ENCODE assay signal across 17 cellular contexts in the genomic region with DNA sequence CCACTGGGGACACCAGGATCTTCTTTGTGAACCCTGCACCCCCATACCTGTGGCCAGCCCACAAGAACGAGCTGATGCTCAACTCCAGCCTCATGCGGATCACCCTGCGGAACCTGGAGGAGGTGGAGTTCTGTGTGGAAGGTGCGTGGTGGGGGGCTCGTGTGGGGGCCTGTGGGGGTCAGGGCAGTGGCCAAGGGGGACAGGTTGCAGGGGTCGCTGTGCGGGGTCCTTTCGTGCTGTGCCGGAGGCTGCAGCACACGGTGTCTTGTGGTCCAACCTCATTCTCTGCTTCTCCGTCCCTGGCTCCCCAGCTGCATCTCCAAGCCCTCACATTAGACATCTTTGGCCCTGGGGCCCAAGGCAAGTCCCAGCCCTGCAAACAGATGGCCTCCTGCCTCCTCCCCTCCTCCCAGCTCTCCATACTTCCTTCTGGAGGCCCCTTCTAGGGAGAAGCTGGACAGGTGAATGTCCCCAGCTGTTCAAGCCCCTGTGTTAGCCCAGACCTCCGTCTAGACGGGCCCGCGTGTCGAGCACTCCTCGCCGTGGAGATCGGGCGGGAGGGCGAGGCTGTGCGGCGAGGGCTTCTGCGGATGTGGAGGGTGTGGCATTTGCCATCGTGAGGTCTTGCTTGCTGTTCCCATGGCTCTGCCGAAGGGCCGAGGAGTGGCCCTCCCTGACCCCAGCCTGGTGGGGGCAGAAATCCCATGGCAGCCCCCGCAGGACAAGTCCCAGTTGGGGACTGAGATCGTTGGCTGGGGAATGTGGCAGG. TPM values are rescaled to one million over a fixed set of nuclear protein-coding genes. Genes with fewer than 3 reads are reported as not detected.
DNase-seq lines count a peak whose midpoint lies in the region; ATAC-seq and TF ChIP-seq lines count a peak whose summit lies in the region.
"Had no signal": no experiment of that assay in that cellular context is flagged by ENCODE, and none has a peak within 500 bp of the region (broad histone marks: within the 10 kb centered on the region; RNA-seq: fewer than 3 reads in every experiment).

No MANE protein-coding gene starts in this region.

- peaks cover 48% of the 10 kb centered on the region for H3K4me1 ChIP-seq in PC-3 (ENCODE audit: insufficient read depth, low read length)
- peaks cover 42 to 49% of the 10 kb centered on the region in 2 experiments for H3K4me1 ChIP-seq in trophoblast cell (ENCODE audit: control insufficient read depth in 1 of 2, insufficient read depth in 2 of 2, low read length in 2 of 2)

- no TSS peak for BruUV-seq in PC-3 (replicated peaks; lab: Mats Ljungman, UMichigan)

- H3K14ac ChIP-seq in trophoblast cell (ENCODE audit: low read length) = peak overlapping the region; percentile 18

- no peaks in the 10 kb centered on the region for H3K9me3 ChIP-seq in PC-3 (ENCODE audit: low read length)
- H3K9me3 ChIP-seq in trophoblast cell (ENCODE audit: insufficient read depth, low read depth, low read length) = peaks cover 2% of the 10 kb centered on the region
- H3K9me3 ChIP-seq: esophagus squamous epithelium, heart left ventricle had no signal

- no peak overlapping the region for H2AK5ac ChIP-seq in trophoblast cell (ENCODE audit: low read length)

- H4K91ac ChIP-seq in trophoblast cell (ENCODE audit: low read depth, low read length) = no peak overlapping the region

- no CpG with 5 or more reads among the region's 29 CpGs for WGBS in trophoblast cell (ENCODE audit: extremely low coverage, insufficient coverage, insufficient read length)

- peak overlapping the region; percentile 84 for H3K4me3 ChIP-seq in PC-3 (ENCODE audit: low read length)
- peak overlapping the region; percentile 45 for H3K4me3 ChIP-seq in trophoblast cell (ENCODE audit: low read depth, low read length)
- H3K4me3 ChIP-seq: coronary artery had no signal

- DNase-seq in NCI-H82 (lab: John Stamatoyannopoulos, UW) (peak; percentile 61), NCI-H82 treated with DMSO at 0.1 percent for 48 hours (lab: John Stamatoyannopoulos, UW; ENCODE audit: unreplicated experiment) (no peak), PC-3 (no peak), endothelial cell (ENCODE audit: low spot score) (no peak), trophoblast cell (no peak), NCI-H1436 treated with DMSO at 0.1 percent for 48 hours (lab: John Stamatoyannopoulos, UW) (no peak), occipital lobe (lab: John Stamatoyannopoulos, UW) (no peak), NCI-H2171 treated with DMSO at 0.1 percent for 48 hours (lab: John Stamatoyannopoulos, UW) (no peak)
- DNase-seq: activated CD4-positive, alpha-beta memory T cell treated with anti-CD3 and anti-CD28 coated beads, Interleukin-2, amount 10 ng/mL, durations not matched to agents 7 days and 5 days; activated T-cell treated with anti-CD3 and anti-CD28 coated beads, Interleukin-2, amount 50 U/mL, for 72 hours; amygdala; esophagus squamous epithelium; heart left ventricle; NCI-H2171 had no signal

- no peaks in the 10 kb centered on the region for H3K27me3 ChIP-seq in PC-3 (ENCODE audit: low read length)
- H3K27me3 ChIP-seq in trophoblast cell (ENCODE audit: insufficient read depth, low read length) = no peaks in the 10 kb centered on the region

- H3K79me2 ChIP-seq in PC-3 (ENCODE audit: low read length) (peaks cover 75% of the 10 kb centered on the region), trophoblast cell (ENCODE audit: control insufficient read depth, insufficient read depth, low read length, poor library complexity) (peaks cover 12% of the 10 kb centered on the region)

- peaks cover 24% of the 10 kb centered on the region for H3K79me1 ChIP-seq in trophoblast cell (ENCODE audit: low read length)

- intact Hi-C loops in PC-3 (cut with micrococcal nuclease) = no loop called here

- CTCF ChIA-PET in PC-3 (lab: Charles Lee) = no interaction called here

- H2BK5ac ChIP-seq in trophoblast cell (ENCODE audit: low read depth, low read length, poor library complexity) = no peak overlapping the region

- no peak overlapping the region for H2BK12ac ChIP-seq in trophoblast cell (ENCODE audit: low read length)

- H3K18ac ChIP-seq in trophoblast cell (ENCODE audit: low read length) = no peak overlapping the region

- H3K9me3 Mint-ChIP-seq in endothelial cell (ENCODE audit: unreplicated experiment) = no peaks in the 10 kb centered on the region
- H3K9me3 Mint-ChIP-seq: activated CD4-positive, alpha-beta memory T cell treated with anti-CD3 and anti-CD28 coated beads, Interleukin-2, amount 10 ng/mL, durations not matched to agents 7 days and 5 days; activated T-cell treated with anti-CD3 and anti-CD28 coated beads, Interleukin-2, amount 50 U/mL, for 72 hours had no signal

- H3K9ac ChIP-seq in PC-3 (ENCODE audit: low read length) (peak overlapping the region; percentile 93), trophoblast cell (ENCODE audit: low read length) (no peak overlapping the region)

- TF ChIP-seq CTCF in PC-3 (conservative IDR thresholded peaks at IDR 0.05; ENCODE audit: low read depth, low read length) (no peak), endothelial cell (IDR thresholded peaks at IDR 0.05; ENCODE audit: unreplicated experiment) (no peak)

- POLR2A ChIA-PET in PC-3 (lab: Charles Lee; ENCODE audit: unreplicated experiment) = interaction anchor here (0.6 to 1.1 kb wide), 4 partner anchors 9 to 41 kb away, joined by 4 to 7 read pairs (median 6); a partner anchor contains a TSS

- H4K20me1 ChIP-seq in PC-3 (ENCODE audit: low read length) = peaks cover 42% of the 10 kb centered on the region

- peaks cover 23% of the 10 kb centered on the region for H3K4me1 Mint-ChIP-seq in endothelial cell (ENCODE audit: unreplicated experiment)

- H3K4me3 Mint-ChIP-seq in endothelial cell (ENCODE audit: unreplicated experiment) = peak overlapping the region; percentile 82
- H3K4me3 Mint-ChIP-seq: activated CD4-positive, alpha-beta memory T cell treated with anti-CD3 and anti-CD28 coated beads, Interleukin-2, amount 10 ng/mL, durations not matched to agents 7 days and 5 days had no signal

- peaks cover 8% of the 10 kb centered on the region for H3K36me3 Mint-ChIP-seq in endothelial cell (ENCODE audit: low read depth, unreplicated experiment)

- peaks cover 13% of the 10 kb centered on the region for H3K27me3 Mint-ChIP-seq in endothelial cell (ENCODE audit: unreplicated experiment)

- H3F3A ChIP-seq in PC-3 (ENCODE audit: low read length, unreplicated experiment) = no peaks in the 10 kb centered on the region

- peak overlapping the region; percentile 77 for H3K27ac Mint-ChIP-seq in endothelial cell (ENCODE audit: unreplicated experiment)
- H3K27ac Mint-ChIP-seq: activated CD4-positive, alpha-beta memory T cell treated with anti-CD3 and anti-CD28 coated beads, Interleukin-2, amount 10 ng/mL, durations not matched to agents 7 days and 5 days; activated T-cell treated with anti-CD3 and anti-CD28 coated beads, Interleukin-2, amount 50 U/mL, for 72 hours had no signal

- H3K4me2 ChIP-seq in PC-3 (ENCODE audit: low read length) = peak overlapping the region; percentile 99
- H3K4me2 ChIP-seq in trophoblast cell (ENCODE audit: low read length) = no peak overlapping the region

- H3K27ac ChIP-seq in PC-3 (ENCODE audit: low read length) = peak overlapping the region; percentile 96
- H3K27ac ChIP-seq in trophoblast cell (ENCODE audit: low read depth, low read length) = no peak overlapping the region
- H3K27ac ChIP-seq: coronary artery, heart left ventricle had no signal

- H3K36me3 ChIP-seq in PC-3 (ENCODE audit: low read depth, low read length) = peaks cover 41% of the 10 kb centered on the region
- H3K36me3 ChIP-seq in trophoblast cell (ENCODE audit: control insufficient read depth in 1 of 2, insufficient read depth in 2 of 2, low read length in 2 of 2) = peaks cover 30% of the 10 kb centered on the region in 2 experiments
- H3K36me3 ChIP-seq: heart left ventricle had no signal

- no peaks in the 10 kb centered on the region for H3K9me2 ChIP-seq in PC-3 (replicated peaks; ENCODE audit: low read length)

- H3K4ac ChIP-seq in trophoblast cell (ENCODE audit: low read depth, low read length) = no peak overlapping the region

- H3K23ac ChIP-seq in trophoblast cell (ENCODE audit: low read length) = no peak overlapping the region

- H4K12ac ChIP-seq in trophoblast cell (ENCODE audit: low read depth, low read length) = no peak overlapping the region

- H4K8ac ChIP-seq in trophoblast cell (ENCODE audit: low read depth, low read length) = no peak overlapping the region

- ATAC-seq in PC-3 = no peak
- ATAC-seq: activated T-cell treated with anti-CD3 and anti-CD28 coated beads, Interleukin-2, amount 50 U/mL, for 72 hours; heart left ventricle had no signal

- no peak overlapping the region for H2AFZ ChIP-seq in PC-3 (ENCODE audit: low read length)
- no peak overlapping the region for H2AFZ ChIP-seq in trophoblast cell (ENCODE audit: insufficient read depth, low read length, poor library complexity)

- no peak overlapping the region for H2BK120ac ChIP-seq in trophoblast cell (ENCODE audit: insufficient read depth, low read length, poor library complexity)

RNA-seq across cellular contexts. Expression of a gene that starts 2.6 kb away (rescaled TPM):
- total RNA-seq in PC-3 (2014; rRNA removed) = 273 and 377 TPM in 2 replicates
- 374 TPM for total RNA-seq in endothelial cell (ENCODE audit: unreplicated experiment)
- 92.6 and 100 TPM in 2 replicates for polyA plus RNA-seq in trophoblast cell (2013)
- 71.9 TPM for total RNA-seq in occipital lobe

RNA-seq across cellular contexts. Expression of a gene that starts 9.2 kb away (rescaled TPM):
- total RNA-seq in PC-3 (2014; rRNA removed) = 749 and 758 TPM in 2 replicates
- 33.3 TPM for total RNA-seq in endothelial cell (ENCODE audit: unreplicated experiment)
- 69.0 and 69.9 TPM in 2 replicates for polyA plus RNA-seq in trophoblast cell (2013)
- total RNA-seq in occipital lobe = 15.0 TPM

RNA-seq across cellular contexts. Expression of a gene that starts 22.6 kb away (rescaled TPM):
- 233 and 379 TPM in 2 replicates for total RNA-seq in PC-3 (2014; rRNA removed)
- 144 TPM for total RNA-seq in endothelial cell (ENCODE audit: unreplicated experiment)
- polyA plus RNA-seq in trophoblast cell (2013) = 20.5 and 21.2 TPM in 2 replicates
- 15.1 TPM for total RNA-seq in occipital lobe

RNA-seq across cellular contexts. Expression of a gene that starts 40.6 kb away (rescaled TPM):
- total RNA-seq in PC-3 (2014; rRNA removed) = 0.47 and 1.1 TPM in 2 replicates
- total RNA-seq in endothelial cell (ENCODE audit: unreplicated experiment) = not detected
- polyA plus RNA-seq in trophoblast cell (2013) = not detected in 2 replicates
- total RNA-seq in occipital lobe = 0.47 TPM
- total RNA-seq: activated CD4-positive, alpha-beta memory T cell treated with anti-CD3 and anti-CD28 coated beads, Interleukin-2, amount 10 ng/mL, durations not matched to agents 7 days and 5 days; activated T-cell treated with anti-CD3 and anti-CD28 coated beads, Interleukin-2, amount 50 U/mL, for 72 hours; esophagus squamous epithelium had no signal

RNA-seq across cellular contexts. Expression of a gene that starts 51.6 kb away (rescaled TPM):
- total RNA-seq in PC-3 (2014; rRNA removed) (147 and 171 TPM in 2 replicates), endothelial cell (ENCODE audit: unreplicated experiment) (not detected), occipital lobe (not detected)
- polyA plus RNA-seq in trophoblast cell (2013) = 3.2 and 3.4 TPM in 2 replicates
- total RNA-seq: activated CD4-positive, alpha-beta memory T cell treated with anti-CD3 and anti-CD28 coated beads, Interleukin-2, amount 10 ng/mL, durations not matched to agents 7 days and 5 days; heart left ventricle; SK-MEL-5; subcutaneous adipose tissue had no signal
- polyA plus RNA-seq: heart left ventricle had no signal

Comparison
In these comparisons a context has a peak if more than half of its experiments do, and no peak if none do; other contexts are left out.
1. RNA of a gene that starts 9.2 kb away (total RNA-seq): 749 to 758 TPM in PC-3; 33.3 TPM in endothelial cell (single experiment) and 15.0 TPM in occipital lobe (single experiment); every median in the first group is over 10 times any median in the second.